ENCODE assay signal across 14 cellular contexts in genomic region chr12:100545092-100545491, GRCh38.
"Had no signal": no experiment of that assay in that cellular context is flagged by ENCODE, and none has a peak within 500 bp of the region (broad histone marks: within the 10 kb centered on the region; RNA-seq: fewer than 3 reads in every experiment).

No MANE protein-coding gene starts in this region.

- H3K27ac Mint-ChIP-seq: activated CD4-positive, alpha-beta T cell treated with anti-CD3 and anti-CD28 coated beads, Interleukin-2, amount 10 ng/mL, durations not matched to agents 7 days and 5 days; activated naive CD4-positive, alpha-beta T cell treated with anti-CD3 and anti-CD28 coated beads, Interleukin-2, amount 50 U/mL, for 24 hours; brain; dendritic cell treated with granulocyte-macrophage colony-stimulating factor and Interleukin-4, amounts not matched to agents 40 ng/mL and 50 ng/mL, for 4 days; effector memory CD8-positive, alpha-beta T cell; natural killer cell; WTC11 had no signal

- H3K36me3 Mint-ChIP-seq: activated naive CD4-positive, alpha-beta T cell treated with anti-CD3 and anti-CD28 coated beads, Interleukin-2, amount 50 U/mL, for 24 hours; brain; natural killer cell; WTC11 had no signal

- H3K27me3 ChIP-seq: right atrium auricular region, tibial artery had no signal

- H3K4me1 ChIP-seq: right atrium auricular region, tibial artery had no signal

- DNase-seq: activated CD4-positive, alpha-beta T cell treated with anti-CD3 and anti-CD28 coated beads, Interleukin-2, amount 10 ng/mL, durations not matched to agents 7 days and 5 days; activated CD8-positive, alpha-beta memory T cell treated with anti-CD3 and anti-CD28 coated beads for 24 hours; effector memory CD8-positive, alpha-beta T cell; foreskin fibroblast; head of caudate nucleus; natural killer cell; posterior cingulate gyrus; small intestine; tibial artery had no signal

- H3K4me1 Mint-ChIP-seq: activated CD4-positive, alpha-beta T cell treated with anti-CD3 and anti-CD28 coated beads, Interleukin-2, amount 10 ng/mL, durations not matched to agents 7 days and 5 days; activated naive CD4-positive, alpha-beta T cell treated with anti-CD3 and anti-CD28 coated beads, Interleukin-2, amount 50 U/mL, for 24 hours; brain; natural killer cell; WTC11 had no signal

- H3K9me3 ChIP-seq: right atrium auricular region, tibial artery had no signal

- H3K9me3 Mint-ChIP-seq: activated CD4-positive, alpha-beta T cell treated with anti-CD3 and anti-CD28 coated beads, Interleukin-2, amount 10 ng/mL, durations not matched to agents 7 days and 5 days; activated naive CD4-positive, alpha-beta T cell treated with anti-CD3 and anti-CD28 coated beads, Interleukin-2, amount 50 U/mL, for 24 hours; brain; dendritic cell treated with granulocyte-macrophage colony-stimulating factor and Interleukin-4, amounts not matched to agents 40 ng/mL and 50 ng/mL, for 4 days; natural killer cell had no signal

- H3K4me3 Mint-ChIP-seq: activated CD4-positive, alpha-beta T cell treated with anti-CD3 and anti-CD28 coated beads, Interleukin-2, amount 10 ng/mL, durations not matched to agents 7 days and 5 days; activated naive CD4-positive, alpha-beta T cell treated with anti-CD3 and anti-CD28 coated beads, Interleukin-2, amount 50 U/mL, for 24 hours; brain; dendritic cell treated with granulocyte-macrophage colony-stimulating factor and Interleukin-4, amounts not matched to agents 40 ng/mL and 50 ng/mL, for 4 days; effector memory CD8-positive, alpha-beta T cell; natural killer cell; WTC11 had no signal

- ATAC-seq: effector memory CD8-positive, alpha-beta T cell; natural killer cell; WTC11 had no signal

- H3K36me3 ChIP-seq: right atrium auricular region, tibial artery had no signal

- H3K27ac ChIP-seq: right atrium auricular region, tibial artery had no signal

- H3K4me3 ChIP-seq: right atrium auricular region, tibial artery had no signal

- H3K27me3 Mint-ChIP-seq: activated CD4-positive, alpha-beta T cell treated with anti-CD3 and anti-CD28 coated beads, Interleukin-2, amount 10 ng/mL, durations not matched to agents 7 days and 5 days had no signal
